Comparison of ENCODE assay signal across 8 cellular contexts in the genomic region with DNA sequence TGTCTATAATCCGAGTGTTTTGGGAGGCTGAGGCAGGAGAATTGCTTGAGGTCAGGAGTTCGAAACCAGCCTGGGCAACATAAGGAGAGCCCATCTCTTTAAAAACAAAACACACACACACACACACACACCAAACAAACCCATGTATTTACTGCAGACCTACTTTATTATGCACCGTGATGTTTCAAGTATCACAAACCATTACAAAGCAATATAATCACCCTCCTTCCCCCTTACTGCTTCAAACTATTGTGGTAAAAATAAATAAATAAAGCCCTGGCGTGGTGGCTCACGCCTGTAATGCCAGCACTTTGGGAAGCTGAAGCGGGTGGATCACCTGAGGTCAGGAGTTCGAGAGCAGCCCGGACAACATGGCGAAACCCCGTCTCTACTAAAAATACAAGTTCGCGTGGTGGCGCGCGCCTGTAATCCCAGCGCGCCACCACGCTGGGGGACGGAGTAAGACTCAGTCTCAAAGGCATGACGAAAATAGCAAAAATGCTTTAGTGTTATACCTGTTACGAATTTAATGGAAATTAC. TPM values are rescaled to one million over a fixed set of nuclear protein-coding genes. Genes with fewer than 3 reads are reported as not detected.
A peak's percentile ranks its signal among the peaks of the same experiment; 100 is the strongest.
DNase-seq lines count a peak whose midpoint lies in the region; ATAC-seq, FAIRE-seq and TF ChIP-seq lines count a peak whose summit lies in the region.

No MANE protein-coding gene starts in this region.

- 36 to 38% methylated on average over 21 of the region's 21 CpGs for WGBS in pancreas, 2 donors

- H3K27me3 ChIP-seq in OCI-LY1 (ENCODE audit: insufficient read depth, low read length) (no peaks in the 10 kb centered on the region), pancreas (no peaks in the 10 kb centered on the region)

- intact Hi-C loops in pancreas (cut with DNase I): no loop called here

- peaks cover 5% of the 10 kb centered on the region; the same call in 1 of the 2 replicates for H3K79me2 ChIP-seq in OCI-LY1 (ENCODE audit: insufficient read depth, low read length)

- no peak overlapping the region for H3K27ac ChIP-seq in OCI-LY1 (ENCODE audit: low read depth, low read length, poor library complexity, severe bottlenecking)
- peak overlapping the region in 1 of 4 donors; percentile 37 for H3K27ac ChIP-seq in pancreas

- TF ChIP-seq CTCF in OCI-LY1 (IDR thresholded peaks at IDR 0.05; ENCODE audit: low read length) (peak; percentile 31; the same call in 1 of the 2 replicates), epithelial cell of esophagus (IDR thresholded peaks at IDR 0.05; ENCODE audit: insufficient read depth, low read depth, low read length, missing control alignments) (no peak), pancreas (IDR thresholded peaks at IDR 0.05) (no peak)

- H3K4me1 ChIP-seq in OCI-LY1 (ENCODE audit: insufficient read depth, low read length, severe bottlenecking): peaks cover 50% of the 10 kb centered on the region
- H3K4me1 ChIP-seq in pancreas: peaks cover 9 to 16% (median 11%) of the 10 kb centered on the region in 3 donors

- H3K4me3 ChIP-seq in OCI-LY1 (ENCODE audit: low read depth, low read length, poor library complexity, severe bottlenecking) (peak overlapping the region; percentile 85), epithelial cell of esophagus (ENCODE audit: low read length) (peak overlapping the region; percentile 90), pancreas (peak overlapping the region; percentile 67 to 96 (median 92))

- H3K9me3 ChIP-seq in OCI-LY1 (ENCODE audit: low read length) (no peaks in the 10 kb centered on the region), pancreas (no peaks in the 10 kb centered on the region)

- H3K36me3 ChIP-seq in OCI-LY1 (ENCODE audit: insufficient read depth, low read length): peaks cover 12% of the 10 kb centered on the region
- no peaks in the 10 kb centered on the region for H3K36me3 ChIP-seq in pancreas

- in situ Hi-C loops in G401 (cut with HindIII; ENCODE audit: low sequenced_read_pairs): no loop called here

- peaks cover 4% of the 10 kb centered on the region; the same call in 1 of the 2 replicates for H3F3A ChIP-seq in OCI-LY1 (ENCODE audit: insufficient read depth, low read length)

- no peaks in the 10 kb centered on the region for H3K9me2 ChIP-seq in OCI-LY1 (ENCODE audit: low read depth, low read length)

- H3K9ac ChIP-seq in OCI-LY1 (ENCODE audit: low read length): peak overlapping the region; percentile 94

- no peak overlapping the region for H2AFZ ChIP-seq in OCI-LY1 (ENCODE audit: low read length)

- no peaks in the 10 kb centered on the region for H4K20me1 ChIP-seq in OCI-LY1 (ENCODE audit: insufficient read depth, low read length)

- no peak for FAIRE-seq in pancreas (lab: Jason Lieb, UNC)

- ATAC-seq in pancreas (no peak), GM21381 (IDR thresholded peaks at IDR 0.05; ENCODE audit: unreplicated experiment) (no peak)

- peak; percentile 23 for DNase-seq in ELF-1 (ENCODE audit: low read depth, low spot score)
- peak; percentile 35 for DNase-seq in epithelial cell of esophagus (ENCODE audit: low read depth)
- no peak for DNase-seq in pancreas
- no peak for DNase-seq in G401 (ENCODE audit: low spot score)
- no peak for DNase-seq in T-helper 9 cell
- no peak for DNase-seq in NCI-H2029 (lab: John Stamatoyannopoulos, UW)

- peak overlapping the region; percentile 80 for H3K4me2 ChIP-seq in OCI-LY1 (ENCODE audit: low read length)

RNA-seq across cellular contexts. Expression of a gene that starts 1.5 kb away (rescaled TPM):
- 10 to 100 TPM in 1 of 6 donors, 1 to 10 TPM in 5; 5.1 to 11.2 (median 8.8) TPM for total RNA-seq in pancreas
- 10 to 100 TPM; 16.0 to 35.4 TPM for polyA plus RNA-seq in pancreas
- total RNA-seq in G401 (2014; rRNA removed; shearing (Covaris generic)): 57.7 and 73.2 TPM in 2 replicates

RNA-seq across cellular contexts. Expression of a gene that starts 22.0 kb away (rescaled TPM):
- 1 to 10 TPM in 5 of 6 donors, under 1 TPM in 1; 0.83 to 2.2 (median 1.7) TPM for total RNA-seq in pancreas
- under 1 TPM; 0.34 to 0.75 TPM for polyA plus RNA-seq in pancreas
- not detected in 2 replicates for total RNA-seq in G401 (2014; rRNA removed; shearing (Covaris generic))

RNA-seq across cellular contexts. Expression of a gene that starts 37.4 kb away (rescaled TPM):
- total RNA-seq in pancreas: 10 to 100 TPM in 1 of 6 donors, 1 to 10 TPM in 5; 6.3 to 10.5 (median 7.4) TPM
- 1 to 10 TPM; 2.9 to 5.3 TPM for polyA plus RNA-seq in pancreas
- 0.37 and 1.6 TPM in 2 replicates for total RNA-seq in G401 (2014; rRNA removed; shearing (Covaris generic))

Comparison
In these comparisons a context has a peak if more than half of its experiments do, and no peak if none do; other contexts are left out.
1. DNase-seq: peak in ELF-1 (single experiment) and epithelial cell of esophagus (single experiment); none in pancreas (0 of 6), G401 (single experiment), T-helper 9 cell (single experiment) and NCI-H2029 (single experiment).
2. Peak in every context shown above with its lines, with median percentiles within 50 percentile points of each other: H3K4me3 ChIP-seq.